14 cellular contexts compared by ENCODE assay signal in genomic region chr17:36485027-36485426, GRCh38. TPM values are rescaled to one million over a fixed set of nuclear protein-coding genes. Genes with fewer than 3 reads are reported as not detected.
DNase-seq lines count a peak whose midpoint lies in the region; ATAC-seq, FAIRE-seq and TF ChIP-seq lines count a peak whose summit lies in the region.
"Had no signal": no experiment of that assay in that cellular context is flagged by ENCODE, and none has a peak within 500 bp of the region (broad histone marks: within the 10 kb centered on the region; RNA-seq: fewer than 3 reads in every experiment).

No MANE protein-coding gene starts in this region.

- H3K4me2 ChIP-seq in MM.1S (ENCODE audit: low read depth, low read length) (no peak overlapping the region), GM12878 (ENCODE audit: control insufficient read depth, insufficient read depth) (peak overlapping the region; percentile 91; the same call in 1 of the 2 replicates)

- H3K79me2 ChIP-seq in MM.1S (ENCODE audit: low read length) (peaks cover 34% of the 10 kb centered on the region), GM12878 (ENCODE audit: control insufficient read depth, insufficient read depth, low read length) (peaks cover 12% of the 10 kb centered on the region)

- 89% methylated on average over 8 of the region's 8 CpGs for WGBS in GM12878 (ENCODE audit: insufficient coverage, insufficient replicate concordance, low lambda C conversion rate, missing lambda C conversion rate)
- 92 to 100% methylated on average over 5 to 8 of the region's 8 CpGs for WGBS in upper lobe of left lung, 2 donors

- H3F3A ChIP-seq in MM.1S (ENCODE audit: insufficient read depth, low read length) = no peaks in the 10 kb centered on the region

- peaks cover 4% of the 10 kb centered on the region; the same call in 1 of the 2 replicates for H3K4me1 ChIP-seq in MM.1S (ENCODE audit: low read length)
- peaks cover 9% of the 10 kb centered on the region for H3K4me1 ChIP-seq in GM12878 (ENCODE audit: control insufficient read depth, insufficient read depth, low read length)
- H3K4me1 ChIP-seq in upper lobe of left lung = peaks cover 25 to 39% (median 31%) of the 10 kb centered on the region in 4 donors

- RAD21 ChIA-PET in GM12878 (lab: Charles Lee; ENCODE audit: unreplicated experiment) = interaction anchor here (1.2 to 2.6 kb wide), 3 partner anchors 511 to 676 kb away, joined by 3 to 19 read pairs (median 4); partner anchors contain the start of gene TAF15

- peaks cover 15% of the 10 kb centered on the region for H3K27me3 Mint-ChIP-seq in activated CD4-positive, alpha-beta T cell treated with anti-CD3 and anti-CD28 coated beads for 36 hours
- peaks cover 36% of the 10 kb centered on the region for H3K27me3 Mint-ChIP-seq in neural crest cell (ENCODE audit: low read depth)

- peaks cover 15% of the 10 kb centered on the region for H3K36me3 Mint-ChIP-seq in activated CD4-positive, alpha-beta T cell treated with anti-CD3 and anti-CD28 coated beads for 36 hours (ENCODE audit: low read depth)
- H3K36me3 Mint-ChIP-seq in neural crest cell (ENCODE audit: low read depth) = peaks cover 10% of the 10 kb centered on the region

- no peaks in the 10 kb centered on the region for H3K36me3 ChIP-seq in MM.1S (replicated peaks; ENCODE audit: insufficient read depth, low read length)
- H3K36me3 ChIP-seq in GM12878 (ENCODE audit: control insufficient read depth in 2 of 2, insufficient read depth in 2 of 2, low read length in 1 of 2) = 0 out of 4 replicates have a peak, but pooled peaks cover 0 to 3% of the 10 kb centered on the region in 2 experiments
- no peaks in the 10 kb centered on the region for H3K36me3 ChIP-seq in upper lobe of left lung

- H3K4me3 ChIP-seq in MM.1S (ENCODE audit: low read length) (no peak overlapping the region), GM12878 (peak overlapping the region; percentile 90; the same call in 1 of the 2 replicates), upper lobe of left lung (no peak overlapping the region)

- H3K9me3 Mint-ChIP-seq in activated CD4-positive, alpha-beta T cell treated with anti-CD3 and anti-CD28 coated beads for 36 hours (ENCODE audit: low read depth) = no peaks in the 10 kb centered on the region
- peaks cover 2% of the 10 kb centered on the region for H3K9me3 Mint-ChIP-seq in neural crest cell

- SMC1A ChIA-PET in GM12878 (lab: Charles Lee; ENCODE audit: uncharacterized antibody, unreplicated experiment) = interaction anchor here (0.9 to 2.3 kb wide), 6 partner anchors 336 to 515 kb away, joined by 3 to 12 read pairs (median 6); no protein-coding TSS in a partner anchor

- no peak for ATAC-seq in activated CD4-positive, alpha-beta T cell treated with anti-CD3 and anti-CD28 coated beads for 36 hours
- ATAC-seq in GM12878 (no peak), HG03342 (IDR thresholded peaks at IDR 0.05; ENCODE audit: unreplicated experiment) (no peak), HG02642 (IDR thresholded peaks at IDR 0.05; ENCODE audit: poor library complexity, unreplicated experiment) (no peak), upper lobe of left lung (ENCODE audit: low FRiP score in 2 of 2) (no peak)
- ATAC-seq: sciatic nerve had no signal

- intact Hi-C loops in activated CD4-positive, alpha-beta T cell treated with anti-CD3 and anti-CD28 coated beads for 36 hours (cut with DNase I, micrococcal nuclease) = loop anchor here in 1 of 2 experiments (5.0 to 10.0 kb wide), 2 partner anchors 340 to 413 kb away; no protein-coding TSS in a partner anchor
- intact Hi-C loops in GM12878 (cut with micrococcal nuclease; ENCODE audit: unreplicated experiment) = loop anchor here (10.0 kb wide), 1 partner anchor 340 kb away; no protein-coding TSS in a partner anchor

- H3K27me3 ChIP-seq in MM.1S (replicated peaks; ENCODE audit: insufficient read depth, low read length) (peaks cover 21% of the 10 kb centered on the region), GM12878 (replicated peaks in 1 of 2; ENCODE audit: control insufficient read depth in 2 of 2, insufficient read depth in 2 of 2, low read length in 1 of 2) (peaks cover 0 to 4% of the 10 kb centered on the region in 2 experiments; a peak in 1 of 4 replicates), upper lobe of left lung (peaks cover 0 to 2% (median 0%) of the 10 kb centered on the region in 4 donors)

- H3K9ac ChIP-seq in MM.1S (ENCODE audit: low read length) = no peak overlapping the region
- H3K9ac ChIP-seq in GM12878 (ENCODE audit: control insufficient read depth, insufficient read depth, low read length) = no peak overlapping the region

- H3K27ac ChIP-seq in MM.1S (ENCODE audit: low read length) (no peak overlapping the region), GM12878 (ENCODE audit: control insufficient read depth, insufficient read depth) (no peak overlapping the region), upper lobe of left lung (no peak overlapping the region)

- no peak for TF ChIP-seq CTCF in MM.1S (IDR thresholded peaks at IDR 0.05; ENCODE audit: low read length)
- no peak for TF ChIP-seq CTCF in GM12878 (IDR thresholded peaks at IDR 0.05 in 2 of 3, conservative IDR thresholded peaks at IDR 0.05 in 1 of 3; ENCODE audit: control insufficient read depth in 2 of 3, extremely low read depth in 1 of 3, insufficient read depth in 1 of 3, low read depth in 3 of 3, low read length in 3 of 3)
- no peak for TF ChIP-seq CTCF in neural crest cell (conservative IDR thresholded peaks at IDR 0.05)
- no peak for TF ChIP-seq CTCF in upper lobe of left lung (IDR thresholded peaks at IDR 0.05)

- H2AFZ ChIP-seq in MM.1S (ENCODE audit: low read length) (peak overlapping the region; percentile 95; the same call in 1 of the 2 replicates), GM12878 (ENCODE audit: control insufficient read depth, low read depth, low read length) (peak overlapping the region; percentile 82)

- no peaks in the 10 kb centered on the region for H3K9me3 ChIP-seq in MM.1S (replicated peaks; ENCODE audit: insufficient read depth, low read length)
- no peaks in the 10 kb centered on the region for H3K9me3 ChIP-seq in GM12878 (replicated peaks; ENCODE audit: control insufficient read depth, insufficient read depth, low read length)
- no peaks in the 10 kb centered on the region for H3K9me3 ChIP-seq in upper lobe of left lung
- H3K9me3 ChIP-seq: stomach had no signal

- no peaks in the 10 kb centered on the region; the same call in 1 of the 2 replicates for H4K20me1 ChIP-seq in MM.1S (ENCODE audit: insufficient read depth, low read length)
- no peaks in the 10 kb centered on the region for H4K20me1 ChIP-seq in GM12878 (ENCODE audit: control insufficient read depth, insufficient read depth)

- no peaks in the 10 kb centered on the region for H3K9me2 ChIP-seq in MM.1S (replicated peaks; ENCODE audit: insufficient read depth, low read length)

- no peak for DNase-seq in activated CD4-positive, alpha-beta T cell treated with anti-CD3 and anti-CD28 coated beads for 36 hours
- no peak for DNase-seq in activated CD4-positive, alpha-beta T cell treated with anti-CD3 and anti-CD28 coated beads, Interleukin-2, amount 50 U/mL, for 48 hours
- DNase-seq in MM.1S (no peak), GM12878 (ENCODE audit: low read depth, low spot score) (no peak), neural crest cell (ENCODE audit: low read depth, low spot score) (no peak), upper lobe of left lung (no peak)
- DNase-seq: activated CD4-positive, CD25-positive, alpha-beta regulatory T cell; KBM-7; NCI-H1436; stomach had no signal

- no peak overlapping the region for H3K27ac Mint-ChIP-seq in activated CD4-positive, alpha-beta T cell treated with anti-CD3 and anti-CD28 coated beads for 36 hours
- H3K27ac Mint-ChIP-seq in neural crest cell (ENCODE audit: unreplicated experiment) = no peak overlapping the region

- H3K4me3 Mint-ChIP-seq in activated CD4-positive, alpha-beta T cell treated with anti-CD3 and anti-CD28 coated beads for 36 hours = peak overlapping the region; percentile 84
- H3K4me3 Mint-ChIP-seq in neural crest cell = peak overlapping the region; percentile 100

- POLR2A ChIA-PET in activated CD4-positive, alpha-beta T cell treated with anti-CD3 and anti-CD28 coated beads for 36 hours (lab: Charles Lee) = no interaction called here
- POLR2A ChIA-PET in GM12878 (lab: Charles Lee) = interaction anchor here (0.6 to 1.8 kb wide), 7 partner anchors 49 to 515 kb away, joined by 3 to 6 read pairs (median 4); partner anchors contain the start of gene PIGW

- TF ChIP-seq EP300 in GM12878 (IDR thresholded peaks at IDR 0.05; ENCODE audit: borderline replicate concordance in 1 of 2, control insufficient read depth in 1 of 2, low read depth in 2 of 2, low read length in 2 of 2) = no peak
- TF ChIP-seq EP300 in upper lobe of left lung (IDR thresholded peaks at IDR 0.05) = no peak

- TF ChIP-seq POLR2A in GM12878 (IDR thresholded peaks at IDR 0.05; ENCODE audit: low read depth, low read length) = no peak
- no peak for TF ChIP-seq POLR2A in upper lobe of left lung (IDR thresholded peaks at IDR 0.05)

- TF ChIP-seq RAD21 in GM12878 (IDR thresholded peaks at IDR 0.05; ENCODE audit: insufficient read depth, low read depth, low read length) = no peak

- no TSS peak for BruUV-seq in GM12878 (replicated peaks; lab: Mats Ljungman, UMichigan)

- peaks cover 41% of the 10 kb centered on the region for H3K4me1 Mint-ChIP-seq in activated CD4-positive, alpha-beta T cell treated with anti-CD3 and anti-CD28 coated beads for 36 hours
- peaks cover 33% of the 10 kb centered on the region for H3K4me1 Mint-ChIP-seq in neural crest cell

- FAIRE-seq in GM12878 (lab: Jason Lieb, UNC) = no peak
- FAIRE-seq: A204.1 had no signal

- in situ Hi-C loops in GM12878 (cut with MboI) = loop anchor here (5.0 to 25.0 kb wide), 2 partner anchors 348 to 513 kb away; no protein-coding TSS in a partner anchor

- CTCF ChIA-PET in activated CD4-positive, alpha-beta T cell treated with anti-CD3 and anti-CD28 coated beads for 36 hours (lab: Charles Lee) = no interaction called here
- CTCF ChIA-PET in GM12878 (lab: Yijun Ruan, JAX) = interaction anchor here (0.8 to 2.6 kb wide), 9 partner anchors 49 to 676 kb away, joined by 3 to 18 read pairs (median 6); partner anchors contain the start of genes MYO19, PIGW and TAF15

RNA-seq across cellular contexts. Expression of gene ZNHIT3, which starts 1.5 kb away (rescaled TPM):
- total RNA-seq in activated CD4-positive, alpha-beta T cell treated with anti-CD3 and anti-CD28 coated beads for 36 hours = 10 to 100 TPM; 38.2 to 42.3 TPM
- 28.1 and 32.6 TPM in 2 replicates for total RNA-seq in GM12878 (2013; cell fraction: nucleolus; rRNA removed)
- total RNA-seq in GM12878 (2014; rRNA removed) (36.1 and 39.9 TPM in 2 replicates), GM12878 (2014; rRNA removed; fragmentation: Illumina TruSeq; extraction: Trizol) (48.1 and 53.3 TPM in 2 replicates), GM12878 (2021) (31.8 and 34.1 TPM in 2 replicates), neural crest cell (53.7 and 57.0 TPM in 2 replicates), upper lobe of left lung (10 to 100 TPM in 5 of 6 donors, 1 to 10 TPM in 1; 7.7 to 26.0 (median 21.6) TPM)
- 73.0 TPM for polyA plus RNA-seq in GM12878 (2011; ENCODE audit: low read depth)
- polyA plus RNA-seq in GM12878 (2011; rRNA removed) (116 and 141 TPM in 2 replicates), GM12878 (2014; fragmentation: Illumina TruSeq; extraction: Trizol) (44.8 and 48.5 TPM in 2 replicates), GM12878 (2014; fragmentation: Nextera tagmentation; extraction: Ambion mirVana) (100 to 1,000 TPM; 110 to 128 TPM), GM12878 (2014; rRNA removed) (37.8 and 38.7 TPM in 2 replicates), GM12878 (2016; fragmentation: Nextera tagmentation; extraction: Ambion mirVana) (10 to 100 TPM; 62.7 to 66.9 TPM)
- 72.8 and 80.4 TPM in 2 replicates for polyA plus RNA-seq in GM12878 (2011; cell fraction: cytosol; rRNA removed)
- polyA plus RNA-seq in GM12878 (2011; cell fraction: nucleus; rRNA removed) = 36.5 and 50.1 TPM in 2 replicates
- 45.6 and 56.0 TPM in 2 replicates for polyA plus RNA-seq in GM12878 (2012)
- 41.3 and 43.3 TPM in 2 replicates for polyA minus RNA-seq in GM12878 (2011; rRNA and poly(A)+ RNA removed)
- 6.7 and 9.5 TPM in 2 replicates for polyA minus RNA-seq in GM12878 (2011; cell fraction: cytosol; rRNA and poly(A)+ RNA removed)
- 10.8 and 18.0 TPM in 2 replicates for polyA minus RNA-seq in GM12878 (2011; cell fraction: nucleus; rRNA and poly(A)+ RNA removed)

RNA-seq across cellular contexts. Expression of gene MYO19, which starts 49.6 kb away (rescaled TPM):
- total RNA-seq in activated CD4-positive, alpha-beta T cell treated with anti-CD3 and anti-CD28 coated beads for 36 hours = 100 to 1,000 TPM; 110 to 127 TPM
- 272 and 301 TPM in 2 replicates for total RNA-seq in GM12878 (2013; cell fraction: nucleolus; rRNA removed)
- total RNA-seq in GM12878 (2014; rRNA removed) (94.1 and 99.9 TPM in 2 replicates), GM12878 (2014; rRNA removed; fragmentation: Illumina TruSeq; extraction: Trizol) (62.5 and 63.8 TPM in 2 replicates), GM12878 (2021) (72.1 and 94.0 TPM in 2 replicates), neural crest cell (101 and 104 TPM in 2 replicates), upper lobe of left lung (100 to 1,000 TPM in 1 of 6 donors, 10 to 100 TPM in 5; 34.8 to 167 (median 49.4) TPM)
- polyA plus RNA-seq in GM12878 (2011; ENCODE audit: low read depth) = 31.7 TPM
- polyA plus RNA-seq in GM12878 (2011; rRNA removed) (39.7 and 71.7 TPM in 2 replicates), GM12878 (2014; fragmentation: Illumina TruSeq; extraction: Trizol) (59.1 and 76.8 TPM in 2 replicates), GM12878 (2014; fragmentation: Nextera tagmentation; extraction: Ambion mirVana) (10 to 100 TPM; 11.4 to 12.2 TPM), GM12878 (2014; rRNA removed) (103 and 109 TPM in 2 replicates), GM12878 (2016; fragmentation: Nextera tagmentation; extraction: Ambion mirVana) (10 to 100 TPM; 39.9 to 45.4 TPM)
- 70.5 and 91.2 TPM in 2 replicates for polyA plus RNA-seq in GM12878 (2011; cell fraction: cytosol; rRNA removed)
- polyA plus RNA-seq in GM12878 (2011; cell fraction: nucleus; rRNA removed) = 584 and 632 TPM in 2 replicates
- 30.5 and 32.5 TPM in 2 replicates for polyA plus RNA-seq in GM12878 (2012)
- 103 and 116 TPM in 2 replicates for polyA minus RNA-seq in GM12878 (2011; rRNA and poly(A)+ RNA removed)
- polyA minus RNA-seq in GM12878 (2011; cell fraction: cytosol; rRNA and poly(A)+ RNA removed) = 27.9 and 44.6 TPM in 2 replicates
- polyA minus RNA-seq in GM12878 (2011; cell fraction: nucleus; rRNA and poly(A)+ RNA removed) = 149 and 242 TPM in 2 replicates

RNA-seq across cellular contexts. Expression of gene PIGW, which starts 49.8 kb away (rescaled TPM):
- total RNA-seq in activated CD4-positive, alpha-beta T cell treated with anti-CD3 and anti-CD28 coated beads for 36 hours = 10 to 100 TPM; 11.8 to 13.4 TPM
- 7.9 and 10.7 TPM in 2 replicates for total RNA-seq in GM12878 (2013; cell fraction: nucleolus; rRNA removed)
- 11.4 and 11.8 TPM in 2 replicates for total RNA-seq in GM12878 (2014; rRNA removed)
- total RNA-seq in GM12878 (2014; rRNA removed; fragmentation: Illumina TruSeq; extraction: Trizol) = 11.1 and 12.3 TPM in 2 replicates
- total RNA-seq in GM12878 (2021) = 12.9 and 15.3 TPM in 2 replicates
- 9.9 TPM for polyA plus RNA-seq in GM12878 (2011; ENCODE audit: low read depth)
- polyA plus RNA-seq in GM12878 (2011; rRNA removed) = 13.6 and 15.1 TPM in 2 replicates
- polyA plus RNA-seq in GM12878 (2011; cell fraction: cytosol; rRNA removed) = 7.4 and 7.6 TPM in 2 replicates
- polyA plus RNA-seq in GM12878 (2011; cell fraction: nucleus; rRNA removed) = 3.3 and 4.4 TPM in 2 replicates
- polyA plus RNA-seq in GM12878 (2012) = 6.6 and 9.8 TPM in 2 replicates
- 21.5 and 26.1 TPM in 2 replicates for polyA plus RNA-seq in GM12878 (2014; fragmentation: Illumina TruSeq; extraction: Trizol)
- 1 to 10 TPM; 6.0 to 9.5 TPM for polyA plus RNA-seq in GM12878 (2014; fragmentation: Nextera tagmentation; extraction: Ambion mirVana)
- 13.7 and 13.9 TPM in 2 replicates for polyA plus RNA-seq in GM12878 (2014; rRNA removed)
- 10 to 100 TPM; 24.4 to 31.5 TPM for polyA plus RNA-seq in GM12878 (2016; fragmentation: Nextera tagmentation; extraction: Ambion mirVana)
- 2.8 and 3.5 TPM in 2 replicates for polyA minus RNA-seq in GM12878 (2011; rRNA and poly(A)+ RNA removed)
- polyA minus RNA-seq in GM12878 (2011; cell fraction: cytosol; rRNA and poly(A)+ RNA removed) = 2.1 and 3.1 TPM in 2 replicates
- 3.7 and 5.7 TPM in 2 replicates for polyA minus RNA-seq in GM12878 (2011; cell fraction: nucleus; rRNA and poly(A)+ RNA removed)
- 20.8 and 20.9 TPM in 2 replicates for total RNA-seq in neural crest cell
- 10 to 100 TPM in 2 of 6 donors, 1 to 10 TPM in 2, under 1 TPM in 1, not detected in 1; 0.67 to 11.9 (median 9.3) TPM for total RNA-seq in upper lobe of left lung

RNA-seq across cellular contexts. Expression of gene GGNBP2, which starts 59.7 kb away (rescaled TPM):
- total RNA-seq in activated CD4-positive, alpha-beta T cell treated with anti-CD3 and anti-CD28 coated beads for 36 hours = 10 to 100 TPM; 75.2 to 81.4 TPM
- 121 and 134 TPM in 2 replicates for total RNA-seq in GM12878 (2013; cell fraction: nucleolus; rRNA removed)
- 46.7 and 54.2 TPM in 2 replicates for total RNA-seq in GM12878 (2014; rRNA removed)
- total RNA-seq in GM12878 (2014; rRNA removed; fragmentation: Illumina TruSeq; extraction: Trizol) = 61.5 and 62.2 TPM in 2 replicates
- 49.9 and 54.4 TPM in 2 replicates for total RNA-seq in GM12878 (2021)
- 33.7 TPM for polyA plus RNA-seq in GM12878 (2011; ENCODE audit: low read depth)
- polyA plus RNA-seq in GM12878 (2011; rRNA removed) = 75.2 and 82.0 TPM in 2 replicates
- 58.5 and 61.0 TPM in 2 replicates for polyA plus RNA-seq in GM12878 (2011; cell fraction: cytosol; rRNA removed)
- polyA plus RNA-seq in GM12878 (2011; cell fraction: nucleus; rRNA removed) = 94.2 and 94.6 TPM in 2 replicates
- 38.7 and 52.0 TPM in 2 replicates for polyA plus RNA-seq in GM12878 (2012)
- polyA plus RNA-seq in GM12878 (2014; fragmentation: Illumina TruSeq; extraction: Trizol) = 72.3 and 85.6 TPM in 2 replicates
- polyA plus RNA-seq in GM12878 (2014; fragmentation: Nextera tagmentation; extraction: Ambion mirVana) = 10 to 100 TPM; 36.3 to 36.4 TPM
- polyA plus RNA-seq in GM12878 (2014; rRNA removed) = 51.3 and 53.3 TPM in 2 replicates
- 10 to 100 TPM; 40.2 to 41.3 TPM for polyA plus RNA-seq in GM12878 (2016; fragmentation: Nextera tagmentation; extraction: Ambion mirVana)
- 76.2 and 103 TPM in 2 replicates for polyA minus RNA-seq in GM12878 (2011; rRNA and poly(A)+ RNA removed)
- 12.8 and 20.0 TPM in 2 replicates for polyA minus RNA-seq in GM12878 (2011; cell fraction: cytosol; rRNA and poly(A)+ RNA removed)
- polyA minus RNA-seq in GM12878 (2011; cell fraction: nucleus; rRNA and poly(A)+ RNA removed) = 30.2 and 49.7 TPM in 2 replicates
- 71.8 and 72.3 TPM in 2 replicates for total RNA-seq in neural crest cell
- 100 to 1,000 TPM in 1 of 6 donors, 10 to 100 TPM in 5; 36.8 to 101 (median 70.0) TPM for total RNA-seq in upper lobe of left lung
